Comparison of ENCODE assay signal across 12 cellular contexts in genomic region chr22:45866398-45867117, GRCh38.
DNase-seq lines count a peak whose midpoint lies in the region; ATAC-seq and TF ChIP-seq lines count a peak whose summit lies in the region.
"Had no signal": no experiment of that assay in that cellular context is flagged by ENCODE, and none has a peak within 500 bp of the region (broad histone marks: within the 10 kb centered on the region; RNA-seq: fewer than 3 reads in every experiment).

No MANE protein-coding gene starts in this region.

- no peak for TF ChIP-seq CTCF in endothelial cell (IDR thresholded peaks at IDR 0.05; ENCODE audit: unreplicated experiment)

- H3K36me3 ChIP-seq in HUES6 (ENCODE audit: control insufficient read depth, insufficient read depth, low read length) (no peaks in the 10 kb centered on the region), skeletal muscle satellite cell (ENCODE audit: insufficient read depth, low read length) (no peaks in the 10 kb centered on the region)

- no peak overlapping the region for H3K4me3 Mint-ChIP-seq in endothelial cell (ENCODE audit: unreplicated experiment)

- H3K27me3 ChIP-seq in HUES6 (ENCODE audit: control insufficient read depth, insufficient read depth, low read length) (peaks cover 66% of the 10 kb centered on the region), skeletal muscle satellite cell (ENCODE audit: control insufficient read depth, insufficient read depth, low read length) (peaks cover 60% of the 10 kb centered on the region)

- peaks cover 17% of the 10 kb centered on the region for H3K4me1 Mint-ChIP-seq in endothelial cell (ENCODE audit: unreplicated experiment)

- H3K9me3 Mint-ChIP-seq in endothelial cell (ENCODE audit: unreplicated experiment): no peaks in the 10 kb centered on the region

- H3K27ac Mint-ChIP-seq in endothelial cell (ENCODE audit: unreplicated experiment): no peak overlapping the region

- H3K4me1 ChIP-seq in HUES6 (ENCODE audit: control insufficient read depth, insufficient read depth, low read length) (peaks cover 6% of the 10 kb centered on the region; the same call in 1 of the 2 replicates), skeletal muscle satellite cell (ENCODE audit: control insufficient read depth, insufficient read depth, low read length) (peaks cover 15% of the 10 kb centered on the region)

- peaks cover 3% of the 10 kb centered on the region for H3K36me3 Mint-ChIP-seq in endothelial cell (ENCODE audit: low read depth, unreplicated experiment)

- DNase-seq in endothelial cell (ENCODE audit: low spot score) (peak; percentile 11), left lobe of liver (ENCODE audit: low spot score) (peak; percentile 33)
- no peak for DNase-seq in activated CD4-positive, alpha-beta T cell treated with anti-CD3 and anti-CD28 coated beads for 48 hours
- no peak for DNase-seq in activated naive CD4-positive, alpha-beta T cell treated with Interleukin-2 at 50 U/mL for 16 hours
- DNase-seq: activated naive CD4-positive, alpha-beta T cell treated with anti-CD3 and anti-CD28 coated beads, Interleukin-2, amount 50 U/mL, for 16 hours; NCI-H1048; NCI-H226 had no signal

- no peak overlapping the region for H3K27ac ChIP-seq in HUES6 (ENCODE audit: low read depth, low read length)

- H3K9me3 ChIP-seq in HUES6 (ENCODE audit: control insufficient read depth, insufficient read depth, low read depth, low read length) (no peaks in the 10 kb centered on the region), skeletal muscle satellite cell (replicated peaks; ENCODE audit: low read length) (no peaks in the 10 kb centered on the region)

- peak overlapping the region; percentile 59 for H3K4me3 ChIP-seq in HUES6 (ENCODE audit: low read depth, low read length)
- H3K4me3 ChIP-seq in skeletal muscle satellite cell (ENCODE audit: low read length): peak overlapping the region; percentile 42

- ATAC-seq in left lobe of liver (peak; percentile 9), GM21786 (IDR thresholded peaks at IDR 0.05; ENCODE audit: unreplicated experiment) (no peak), GM21619 (IDR thresholded peaks at IDR 0.05; ENCODE audit: unreplicated experiment) (no peak)
- ATAC-seq: Panc1 had no signal

- no peak overlapping the region for H3K9ac ChIP-seq in HUES6 (ENCODE audit: low read length)
- H3K9ac ChIP-seq in skeletal muscle satellite cell (ENCODE audit: low read depth, low read length): no peak overlapping the region

- peaks cover 28% of the 10 kb centered on the region for H3K27me3 Mint-ChIP-seq in endothelial cell (ENCODE audit: unreplicated experiment)

- H3K4me2 ChIP-seq in skeletal muscle satellite cell (ENCODE audit: low read length): peak overlapping the region; percentile 72

Comparison
In these comparisons a context has a peak if more than half of its experiments do, and no peak if none do; other contexts are left out.
1. DNase-seq: peak in endothelial cell (single experiment) and left lobe of liver (single experiment); none in activated CD4-positive, alpha-beta T cell treated with anti-CD3 and anti-CD28 coated beads for 48 hours (single experiment) and activated naive CD4-positive, alpha-beta T cell treated with Interleukin-2 at 50 U/mL for 16 hours (single experiment).